Comparison of ENCODE assay signal across 8 cellular contexts in the genomic region with DNA sequence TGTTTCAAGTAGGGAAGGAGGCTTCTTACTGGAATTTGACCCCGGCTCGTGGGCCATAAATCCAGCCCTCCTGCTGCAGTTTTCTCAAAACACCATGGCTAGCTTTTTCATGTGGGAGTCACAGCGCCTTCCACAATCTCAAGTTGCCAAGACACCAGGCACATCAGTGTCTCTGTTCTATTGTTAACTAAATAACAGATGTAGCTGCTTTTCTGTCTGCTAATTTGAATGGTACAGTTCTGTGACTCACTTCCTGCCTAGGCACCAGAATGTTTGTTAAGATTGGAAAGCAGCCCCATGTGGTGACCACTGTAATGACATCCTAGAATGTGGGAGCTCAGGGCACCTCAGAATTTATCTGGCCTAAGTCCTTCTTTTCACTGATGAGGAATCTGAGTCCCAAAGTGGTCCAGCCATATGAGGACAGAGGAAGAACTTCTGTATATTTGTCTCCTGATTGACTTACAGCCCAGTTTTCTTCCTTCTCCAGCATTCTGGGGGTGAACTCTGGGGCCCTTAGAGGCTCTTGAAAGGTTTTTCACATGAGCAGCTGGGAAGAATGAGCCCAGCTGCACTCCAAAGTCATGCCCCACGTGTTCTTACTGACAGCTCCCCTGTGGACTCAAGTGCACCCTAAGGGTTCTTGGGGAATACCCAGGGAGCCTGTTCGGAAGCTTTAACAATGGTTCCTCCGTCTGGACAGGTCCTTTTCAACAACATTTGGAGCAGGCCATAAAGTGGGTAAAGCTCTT. TPM values are rescaled to one million over a fixed set of nuclear protein-coding genes. Genes with fewer than 3 reads are reported as not detected.
DNase-seq lines count a peak whose midpoint lies in the region; ATAC-seq and TF ChIP-seq lines count a peak whose summit lies in the region.

No MANE protein-coding gene starts in this region.

- peaks cover 63% of the 10 kb centered on the region for H3K4me1 Mint-ChIP-seq in chondrocyte (ENCODE audit: low read depth)

- POLR2A ChIA-PET in RWPE1 (lab: Yijun Ruan, JAX; ENCODE audit: low non-redundant PET): no interaction called here

- ATAC-seq in GM18868 (IDR thresholded peaks at IDR 0.05; ENCODE audit: unreplicated experiment): peak; percentile 89
- peak; percentile 76 for ATAC-seq in HG03103 (IDR thresholded peaks at IDR 0.05; ENCODE audit: low read depth, unreplicated experiment)
- no peak for ATAC-seq in HG02970 (IDR thresholded peaks at IDR 0.05; ENCODE audit: low FRiP score, unreplicated experiment)

- CTCF ChIA-PET in RWPE1 (lab: Yijun Ruan, JAX): interaction anchor here (0.6 to 1.7 kb wide), 3 partner anchors 11 to 426 kb away, joined by 3 to 7 read pairs (median 3); partner anchors contain the start of gene IGSF3

- no peaks in the 10 kb centered on the region for H3K9me3 Mint-ChIP-seq in chondrocyte (ENCODE audit: low read depth)

- peaks cover 6% of the 10 kb centered on the region for H3K36me3 Mint-ChIP-seq in chondrocyte (ENCODE audit: low read depth)

- H3K27ac ChIP-seq in RWPE1: peak overlapping the region; percentile 73
- no peak overlapping the region for H3K27ac ChIP-seq in substantia nigra (ENCODE audit: low read depth, low read length, poor library complexity, severe bottlenecking)

- no peak overlapping the region for H3K4me3 Mint-ChIP-seq in chondrocyte (ENCODE audit: unreplicated experiment)

- DNase-seq in Ammon's horn (ENCODE audit: low spot score): peak; percentile 40
- peak; percentile 65 for DNase-seq in RWPE1 (ENCODE audit: low spot score)
- DNase-seq in chondrocyte (ENCODE audit: low spot score): no peak
- DNase-seq in myocyte (ENCODE audit: low read depth): peak; percentile 89
- DNase-seq in substantia nigra (lab: John Stamatoyannopoulos, UW): no peak

- no peaks in the 10 kb centered on the region for H3K27me3 Mint-ChIP-seq in chondrocyte (ENCODE audit: low read depth)

- H3K27ac Mint-ChIP-seq in chondrocyte (ENCODE audit: unreplicated experiment): peak overlapping the region; percentile 96

- no peak for TF ChIP-seq CTCF in RWPE1 (conservative IDR thresholded peaks at IDR 0.05; ENCODE audit: low read depth)
- peak; percentile 73 for TF ChIP-seq CTCF in chondrocyte (IDR thresholded peaks at IDR 0.05)

RNA-seq across cellular contexts. Expression of gene TRIM45, which starts 27.5 kb away (rescaled TPM):
- total RNA-seq in chondrocyte (5.3 to 6.3 TPM (median 6.0 TPM) in 3 replicates), myocyte (14.4 and 17.1 TPM in 2 replicates)
- 8.0 TPM for polyA plus RNA-seq in myocyte (2012)

RNA-seq across cellular contexts. Expression of gene TTF2, which starts 33.9 kb away (rescaled TPM):
- 16.3 to 21.4 TPM (median 16.4 TPM) in 3 replicates for total RNA-seq in chondrocyte
- 11.6 and 11.8 TPM in 2 replicates for total RNA-seq in myocyte
- polyA plus RNA-seq in myocyte (2012): 5.5 TPM

Comparison
In these comparisons a context has a peak if more than half of its experiments do, and no peak if none do; other contexts are left out.
1. DNase-seq: peak in Ammon's horn (single experiment), RWPE1 (single experiment) and myocyte (single experiment); none in chondrocyte (single experiment) and substantia nigra (0 of 49).